In the genomic region with DNA sequence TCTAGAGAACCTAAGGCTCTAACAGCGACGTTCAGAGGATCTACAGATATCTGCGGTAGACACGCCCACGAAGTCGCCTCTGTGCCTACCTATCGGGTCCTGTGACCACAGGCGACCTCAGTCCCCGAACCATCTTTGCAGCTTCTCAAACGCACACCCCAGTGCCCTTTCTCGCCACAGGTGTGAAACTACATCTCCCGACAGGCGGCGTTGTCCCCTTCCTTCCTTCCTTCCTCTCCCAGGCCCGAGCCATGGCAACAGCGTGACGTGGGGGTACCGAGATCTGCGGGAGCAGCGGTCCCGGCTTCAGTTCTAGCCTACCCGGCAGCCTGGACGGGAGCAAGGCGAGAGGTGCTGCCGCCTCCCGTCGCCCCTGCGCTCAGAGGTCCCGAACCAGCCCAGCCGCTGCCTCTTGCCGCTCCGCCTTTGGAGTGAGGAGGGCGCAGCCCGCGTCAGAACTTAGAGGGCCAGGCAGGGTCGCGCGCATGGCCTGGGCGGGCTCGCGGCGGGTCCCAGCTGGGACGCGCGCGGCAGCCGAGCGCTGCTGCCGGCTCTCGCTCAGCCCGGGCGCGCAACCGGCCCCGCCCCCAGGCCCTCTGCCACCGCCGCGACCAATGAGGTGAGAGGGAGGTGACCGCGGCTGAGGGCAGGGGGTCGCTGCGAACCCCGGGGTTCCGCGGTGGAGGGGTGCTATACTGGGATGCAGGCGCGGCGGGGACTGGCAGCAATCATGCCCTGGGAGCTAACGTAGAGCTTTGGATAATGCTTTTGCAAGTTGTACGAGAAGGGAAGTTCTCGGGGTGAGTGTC, we compare ENCODE assay signal across 1 cellular context.
TF ChIP-seq lines count a peak whose summit lies in the region.

TSS of gene COQ10A (plus strand) at position 309 of the 809 bp plus-strand sequence. CDS start at position 486, 177 bp downstream.

TF ChIP-seq in K562, 482 proteins besides CTCF, POLR2A, EP300 and RAD21 (continued from another document and continues in another):
- TF ChIP-seq, protein P1, sequence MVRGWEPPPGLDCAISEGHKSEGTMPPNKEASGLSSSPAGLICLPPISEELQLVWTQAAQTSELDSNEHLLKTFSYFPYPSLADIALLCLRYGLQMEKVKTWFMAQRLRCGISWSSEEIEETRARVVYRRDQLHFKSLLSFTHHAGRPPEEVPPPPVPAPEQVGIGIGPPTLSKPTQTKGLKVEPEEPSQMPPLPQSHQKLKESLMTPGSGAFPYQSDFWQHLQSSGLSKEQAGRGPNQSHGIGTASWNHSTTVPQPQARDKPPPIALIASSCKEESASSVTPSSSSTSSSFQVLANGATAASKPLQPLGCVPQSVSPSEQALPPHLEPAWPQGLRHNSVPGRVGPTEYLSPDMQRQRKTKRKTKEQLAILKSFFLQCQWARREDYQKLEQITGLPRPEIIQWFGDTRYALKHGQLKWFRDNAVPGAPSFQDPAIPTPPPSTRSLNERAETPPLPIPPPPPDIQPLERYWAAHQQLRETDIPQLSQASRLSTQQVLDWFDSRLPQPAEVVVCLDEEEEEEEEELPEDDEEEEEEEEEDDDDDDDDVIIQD (CRISPR knock-in tag; IDR thresholded peaks at IDR 0.05): no peak
- no peak for TF ChIP-seq PTTG1 (tag; IDR thresholded peaks at IDR 0.05; ENCODE audit: low read depth)
- TF ChIP-seq KHSRP (IDR thresholded peaks at IDR 0.05): no peak
- no peak for TF ChIP-seq RAD51 (IDR thresholded peaks at IDR 0.05; ENCODE audit: borderline replicate concordance, low read depth)
- no peak for TF ChIP-seq PTBP1 (IDR thresholded peaks at IDR 0.05; ENCODE audit: low read depth, low read length)
- TF ChIP-seq MEIS2 (IDR thresholded peaks at IDR 0.05; ENCODE audit: partially characterized antibody): no peak
- peak; percentile 74; the same call in 1 of the 2 replicates for TF ChIP-seq TARDBP (IDR thresholded peaks at IDR 0.05)
- TF ChIP-seq, protein P2, sequence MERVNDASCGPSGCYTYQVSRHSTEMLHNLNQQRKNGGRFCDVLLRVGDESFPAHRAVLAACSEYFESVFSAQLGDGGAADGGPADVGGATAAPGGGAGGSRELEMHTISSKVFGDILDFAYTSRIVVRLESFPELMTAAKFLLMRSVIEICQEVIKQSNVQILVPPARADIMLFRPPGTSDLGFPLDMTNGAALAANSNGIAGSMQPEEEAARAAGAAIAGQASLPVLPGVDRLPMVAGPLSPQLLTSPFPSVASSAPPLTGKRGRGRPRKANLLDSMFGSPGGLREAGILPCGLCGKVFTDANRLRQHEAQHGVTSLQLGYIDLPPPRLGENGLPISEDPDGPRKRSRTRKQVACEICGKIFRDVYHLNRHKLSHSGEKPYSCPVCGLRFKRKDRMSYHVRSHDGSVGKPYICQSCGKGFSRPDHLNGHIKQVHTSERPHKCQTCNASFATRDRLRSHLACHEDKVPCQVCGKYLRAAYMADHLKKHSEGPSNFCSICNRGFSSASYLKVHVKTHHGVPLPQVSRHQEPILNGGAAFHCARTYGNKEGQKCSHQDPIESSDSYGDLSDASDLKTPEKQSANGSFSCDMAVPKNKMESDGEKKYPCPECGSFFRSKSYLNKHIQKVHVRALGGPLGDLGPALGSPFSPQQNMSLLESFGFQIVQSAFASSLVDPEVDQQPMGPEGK (CRISPR knock-in tag; IDR thresholded peaks at IDR 0.05; ENCODE audit: borderline replicate concordance): no peak
- TF ChIP-seq MCM5 (IDR thresholded peaks at IDR 0.05; ENCODE audit: low read depth): no peak
- TF ChIP-seq NR2C2 (CRISPR knock-in tag; IDR thresholded peaks at IDR 0.05): peak; percentile 71
- TF ChIP-seq NR2C2 (tag; IDR thresholded peaks at IDR 0.05): no peak; the same call in 1 of the 2 replicates
- peak; percentile 56; the same call in 1 of the 2 replicates for TF ChIP-seq TAF7 (tag; IDR thresholded peaks at IDR 0.05)
- 0 out of 2 replicates have a peak, but pooled peaks have one; percentile 40 for TF ChIP-seq CBFB (CRISPR knock-in tag; IDR thresholded peaks at IDR 0.05)
- no peak for TF ChIP-seq ZNF431 (CRISPR knock-in tag; IDR thresholded peaks at IDR 0.05)
- no peak for TF ChIP-seq BRD9 (IDR thresholded peaks at IDR 0.05; ENCODE audit: low read depth, partially characterized antibody)
- no peak; a peak in 1 of 4 replicates for TF ChIP-seq TRIM24 (IDR thresholded peaks at IDR 0.05)
- TF ChIP-seq E2F5 (CRISPR knock-in tag; IDR thresholded peaks at IDR 0.05): no peak
- TF ChIP-seq PRMT5 (CRISPR knock-in tag; IDR thresholded peaks at IDR 0.05): no peak
- no peak for TF ChIP-seq KLF10 (CRISPR knock-in tag; IDR thresholded peaks at IDR 0.05)
- TF ChIP-seq ZNF512 (tag; IDR thresholded peaks at IDR 0.05): no peak
- TF ChIP-seq BDP1 (IDR thresholded peaks at IDR 0.05; ENCODE audit: insufficient read depth, insufficient read length): no peak
- TF ChIP-seq, protein P3, sequence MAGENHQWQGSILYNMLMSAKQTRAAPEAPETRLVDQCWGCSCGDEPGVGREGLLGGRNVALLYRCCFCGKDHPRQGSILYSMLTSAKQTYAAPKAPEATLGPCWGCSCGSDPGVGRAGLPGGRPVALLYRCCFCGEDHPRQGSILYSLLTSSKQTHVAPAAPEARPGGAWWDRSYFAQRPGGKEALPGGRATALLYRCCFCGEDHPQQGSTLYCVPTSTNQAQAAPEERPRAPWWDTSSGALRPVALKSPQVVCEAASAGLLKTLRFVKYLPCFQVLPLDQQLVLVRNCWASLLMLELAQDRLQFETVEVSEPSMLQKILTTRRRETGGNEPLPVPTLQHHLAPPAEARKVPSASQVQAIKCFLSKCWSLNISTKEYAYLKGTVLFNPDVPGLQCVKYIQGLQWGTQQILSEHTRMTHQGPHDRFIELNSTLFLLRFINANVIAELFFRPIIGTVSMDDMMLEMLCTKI (IDR thresholded peaks at IDR 0.05; ENCODE audit: partially characterized antibody): no peak
- TF ChIP-seq HDAC6 (IDR thresholded peaks at IDR 0.05; ENCODE audit: low read depth, low read length): no peak
- TF ChIP-seq, protein P4, sequence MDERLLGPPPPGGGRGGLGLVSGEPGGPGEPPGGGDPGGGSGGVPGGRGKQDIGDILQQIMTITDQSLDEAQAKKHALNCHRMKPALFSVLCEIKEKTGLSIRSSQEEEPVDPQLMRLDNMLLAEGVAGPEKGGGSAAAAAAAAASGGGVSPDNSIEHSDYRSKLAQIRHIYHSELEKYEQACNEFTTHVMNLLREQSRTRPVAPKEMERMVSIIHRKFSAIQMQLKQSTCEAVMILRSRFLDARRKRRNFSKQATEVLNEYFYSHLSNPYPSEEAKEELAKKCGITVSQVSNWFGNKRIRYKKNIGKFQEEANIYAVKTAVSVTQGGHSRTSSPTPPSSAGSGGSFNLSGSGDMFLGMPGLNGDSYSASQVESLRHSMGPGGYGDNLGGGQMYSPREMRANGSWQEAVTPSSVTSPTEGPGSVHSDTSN (CRISPR knock-in tag; IDR thresholded peaks at IDR 0.05; ENCODE audit: low read depth): no peak
- TF ChIP-seq, protein P4 (tag; conservative IDR thresholded peaks at IDR 0.05; ENCODE audit: low read depth): no peak
- no peak for TF ChIP-seq ZNF174 (CRISPR knock-in tag; IDR thresholded peaks at IDR 0.05)
- TF ChIP-seq MAZ (CRISPR knock-in tag; conservative IDR thresholded peaks at IDR 0.05 in 1 of 2, IDR thresholded peaks at IDR 0.05 in 1 of 2): peak in 1 of 2 experiments; percentile 84; a peak in 3 of 4 replicates
- TF ChIP-seq STAT5B (CRISPR knock-in tag; IDR thresholded peaks at IDR 0.05): no peak
- peak; percentile 91 for TF ChIP-seq GABPA (tag; conservative IDR thresholded peaks at IDR 0.05; ENCODE audit: low read depth)
- TF ChIP-seq, protein P5, sequence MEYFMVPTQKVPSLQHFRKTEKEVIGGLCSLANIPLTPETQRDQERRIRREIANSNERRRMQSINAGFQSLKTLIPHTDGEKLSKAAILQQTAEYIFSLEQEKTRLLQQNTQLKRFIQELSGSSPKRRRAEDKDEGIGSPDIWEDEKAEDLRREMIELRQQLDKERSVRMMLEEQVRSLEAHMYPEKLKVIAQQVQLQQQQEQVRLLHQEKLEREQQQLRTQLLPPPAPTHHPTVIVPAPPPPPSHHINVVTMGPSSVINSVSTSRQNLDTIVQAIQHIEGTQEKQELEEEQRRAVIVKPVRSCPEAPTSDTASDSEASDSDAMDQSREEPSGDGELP (CRISPR knock-in tag; IDR thresholded peaks at IDR 0.05; ENCODE audit: borderline replicate concordance): peak; percentile 93
- no peak for TF ChIP-seq FOS (IDR thresholded peaks at IDR 0.05; ENCODE audit: extremely low read depth, insufficient read length)
- no peak for TF ChIP-seq ZNF282 (CRISPR knock-in tag; IDR thresholded peaks at IDR 0.05)
- no peak for TF ChIP-seq THRAP3 (IDR thresholded peaks at IDR 0.05; ENCODE audit: borderline replicate concordance)
- no peak for TF ChIP-seq EWSR1 (IDR thresholded peaks at IDR 0.05; ENCODE audit: borderline replicate concordance, low read depth, partially characterized antibody)
- no peak for TF ChIP-seq ZNF589 (CRISPR knock-in tag; IDR thresholded peaks at IDR 0.05; ENCODE audit: low read depth)
- no peak for TF ChIP-seq BCLAF1 (IDR thresholded peaks at IDR 0.05; ENCODE audit: borderline replicate concordance in 1 of 2, control insufficient read depth in 1 of 2, low read depth in 2 of 2, low read length in 1 of 2)
- TF ChIP-seq LCOR (CRISPR knock-in tag; IDR thresholded peaks at IDR 0.05): peak; percentile 88
- TF ChIP-seq RCOR1 (IDR thresholded peaks at IDR 0.05; ENCODE audit: borderline replicate concordance in 1 of 2, low read depth in 2 of 2, low read length in 2 of 2): peak in 1 of 2 experiments; percentile 79; a peak in 1 of 4 replicates
- peak; percentile 86 for TF ChIP-seq EP400 (IDR thresholded peaks at IDR 0.05)
- TF ChIP-seq RBM39 (optimal IDR thresholded peaks at IDR 0.05; ENCODE audit: low read depth, low read length): no peak
- TF ChIP-seq CBFA2T3 (IDR thresholded peaks at IDR 0.05): no peak
- TF ChIP-seq ZNF668 (CRISPR knock-in tag; IDR thresholded peaks at IDR 0.05): no peak
- no peak for TF ChIP-seq STAG1 (CRISPR knock-in tag; IDR thresholded peaks at IDR 0.05; ENCODE audit: borderline replicate concordance)
- TF ChIP-seq CREBBP (IDR thresholded peaks at IDR 0.05; ENCODE audit: low read depth, low read length): no peak
- no peak for TF ChIP-seq ZKSCAN8 (CRISPR knock-in tag; IDR thresholded peaks at IDR 0.05)
- no peak for TF ChIP-seq TCF7L2 (IDR thresholded peaks at IDR 0.05; ENCODE audit: low read depth, low read length)
- no peak for TF ChIP-seq ARID2 (IDR thresholded peaks at IDR 0.05)
- TF ChIP-seq CREB5 (CRISPR knock-in tag; IDR thresholded peaks at IDR 0.05): no peak
